ENCODE assay signal across 24 cellular contexts in genomic region chr1:18649713-18650370, GRCh38. TPM values are rescaled to one million over a fixed set of nuclear protein-coding genes. Genes with fewer than 3 reads are reported as not detected.
DNase-seq lines count a peak whose midpoint lies in the region; ATAC-seq and TF ChIP-seq lines count a peak whose summit lies in the region.
"Had no signal": no experiment of that assay in that cellular context is flagged by ENCODE, and none has a peak within 500 bp of the region (broad histone marks: within the 10 kb centered on the region; RNA-seq: fewer than 3 reads in every experiment).

No MANE protein-coding gene starts in this region.

- no TSS peak for BruUV-seq in A673 (replicated peaks; lab: Mats Ljungman, UMichigan)

- H2BK15ac ChIP-seq in mesendoderm (replicated peaks; ENCODE audit: low read depth), result no peak overlapping the region

- CTCF ChIA-PET in A673 (lab: Charles Lee), result no interaction called here

- no peak overlapping the region for H3K4me3 ChIP-seq in A673 (ENCODE audit: low read depth, low read length, poor library complexity, severe bottlenecking)
- H3K4me3 ChIP-seq in HUES48 (ENCODE audit: low read depth, low read length), result no peak overlapping the region
- H3K4me3 ChIP-seq in mesendoderm (ENCODE audit: low read length), result no peak overlapping the region
- no peak overlapping the region for H3K4me3 ChIP-seq in tibial artery
- H3K4me3 ChIP-seq in left lung, result no peak overlapping the region
- H3K4me3 ChIP-seq: BLaER1 treated with 17β-estradiol and CSF1 and Interleukin-3, amounts not matched to agents 10 nM and 100 nM; breast epithelium; esophagus squamous epithelium; lower lobe of right lung; mucosa of descending colon; upper lobe of right lung had no signal

- intact Hi-C loops in A673 (cut with micrococcal nuclease; ENCODE audit: unreplicated experiment) (no loop called here), tibial artery (cut with DNase I; ENCODE audit: low total_unique reads) (no loop called here), left lung (cut with DNase I) (no loop called here)

- POLR2A ChIA-PET in A673 (lab: Charles Lee; ENCODE audit: low non-redundant PET), result no interaction called here

- no peaks in the 10 kb centered on the region for H3K79me2 ChIP-seq in mesendoderm (ENCODE audit: control insufficient read depth, insufficient read depth, low read length)

- no peaks in the 10 kb centered on the region for H3K79me1 ChIP-seq in mesendoderm (ENCODE audit: low read length)

- no peak for TF ChIP-seq CTCF in A673 (conservative IDR thresholded peaks at IDR 0.05; ENCODE audit: low read depth, low read length)
- no peak for TF ChIP-seq CTCF in tibial artery (IDR thresholded peaks at IDR 0.05)
- no peak for TF ChIP-seq CTCF in left lung (IDR thresholded peaks at IDR 0.05)

- peaks cover 5% of the 10 kb centered on the region for H3K36me3 ChIP-seq in A673 (ENCODE audit: insufficient read depth, low read length, poor library complexity, severe bottlenecking)
- no peaks in the 10 kb centered on the region for H3K36me3 ChIP-seq in HUES48 (ENCODE audit: control insufficient read depth, insufficient read depth, low read length)
- no peaks in the 10 kb centered on the region for H3K36me3 ChIP-seq in mesendoderm (ENCODE audit: control insufficient read depth, insufficient read depth, low read length)
- H3K36me3 ChIP-seq in tibial artery, result no peaks in the 10 kb centered on the region
- H3K36me3 ChIP-seq in left lung, result no peaks in the 10 kb centered on the region
- H3K36me3 ChIP-seq: BLaER1 treated with 17β-estradiol and CSF1 and Interleukin-3, amounts not matched to agents 10 nM and 100 nM; breast epithelium; esophagus squamous epithelium; lower lobe of right lung; upper lobe of right lung had no signal

- no CpG with 5 or more reads among the region's 5 CpGs for WGBS in mesendoderm (ENCODE audit: extremely low coverage, insufficient coverage, low lambda C conversion rate)

- H4K8ac ChIP-seq in mesendoderm (ENCODE audit: low read depth, low read length), result no peak overlapping the region

- H4K5ac ChIP-seq in mesendoderm (ENCODE audit: low read length), result no peak overlapping the region

- DNase-seq in A673 (ENCODE audit: low spot score), result peak; percentile 53
- DNase-seq in astrocyte of the hippocampus (ENCODE audit: low read depth, low spot score), result peak; percentile 47
- peak; percentile 94 for DNase-seq in mesendoderm
- no peak for DNase-seq in UCSD-AML1 (lab: John Stamatoyannopoulos, UW; ENCODE audit: unreplicated experiment)
- DNase-seq in tibial artery, result no peak
- no peak for DNase-seq in left lung
- DNase-seq: activated T-cell treated with anti-CD3 and anti-CD28 coated beads, Interleukin-2, amount 50 U/mL, for 4 hours; DND-41; esophagus squamous epithelium; kidney; lower lobe of right lung; mucosa of descending colon; NCI-H1417; NCI-H2081 treated with DMSO at 0.1 percent for 48 hours; NCI-H446 treated with DMSO at 0.1 percent for 48 hours; Right ventricle myocardium superior; upper lobe of right lung had no signal

- ATAC-seq in HG03521 (IDR thresholded peaks at IDR 0.05; ENCODE audit: unreplicated experiment) (no peak), left lung (no peak)
- ATAC-seq: activated T-cell treated with anti-CD3 and anti-CD28 coated beads, Interleukin-2, amount 50 U/mL, for 4 hours; lower lobe of right lung; mucosa of descending colon; upper lobe of right lung had no signal

- H3K27me3 ChIP-seq in A673 (replicated peaks; ENCODE audit: insufficient read depth, low read depth, low read length, poor library complexity) (no peaks in the 10 kb centered on the region), HUES48 (ENCODE audit: control insufficient read depth, insufficient read depth, low read length) (peaks cover 94% of the 10 kb centered on the region), mesendoderm (ENCODE audit: insufficient read depth, low read length, poor library complexity) (peaks cover 60% of the 10 kb centered on the region), tibial artery (peaks cover 0 to 98% of the 10 kb centered on the region in 2 donors), left lung (peaks cover 86 to 100% of the 10 kb centered on the region in 2 donors)

- no peak overlapping the region for H2BK120ac ChIP-seq in mesendoderm (ENCODE audit: low read depth, low read length)

- H3K4me2 ChIP-seq in mesendoderm (ENCODE audit: low read length), result no peak overlapping the region
- H3K4me2 ChIP-seq: BLaER1 treated with 17β-estradiol and CSF1 and Interleukin-3, amounts not matched to agents 10 nM and 100 nM had no signal

- H2BK5ac ChIP-seq in mesendoderm (ENCODE audit: low read length), result no peak overlapping the region

- H3K9me3 ChIP-seq in A673 (ENCODE audit: low read depth, low read length, poor library complexity, severe bottlenecking) (no peaks in the 10 kb centered on the region), HUES48 (ENCODE audit: control insufficient read depth, insufficient read depth, low read length) (no peaks in the 10 kb centered on the region), tibial artery (no peaks in the 10 kb centered on the region), left lung (no peaks in the 10 kb centered on the region)
- H3K9me3 ChIP-seq: breast epithelium, esophagus squamous epithelium, lower lobe of right lung, mucosa of descending colon, upper lobe of right lung had no signal

- H3K56ac ChIP-seq in mesendoderm (ENCODE audit: low read length), result no peak overlapping the region

- H3K23ac ChIP-seq in mesendoderm (ENCODE audit: low read length), result no peak overlapping the region

- H3K4me1 ChIP-seq in A673 (ENCODE audit: insufficient read depth, low read length, poor library complexity, severe bottlenecking) (peaks cover 38% of the 10 kb centered on the region), HUES48 (ENCODE audit: control insufficient read depth, insufficient read depth, low read length) (peaks cover 61% of the 10 kb centered on the region), mesendoderm (ENCODE audit: control insufficient read depth, low read depth, low read length) (peaks cover 12% of the 10 kb centered on the region), tibial artery (peaks cover 0 to 15% (median 13%) of the 10 kb centered on the region in 4 donors), left lung (peaks cover 0 to 2% of the 10 kb centered on the region in 2 donors)

- H3K4ac ChIP-seq in mesendoderm (ENCODE audit: low read depth, low read length), result no peak overlapping the region

- H3K9ac ChIP-seq in HUES48 (ENCODE audit: low read depth, low read length), result no peak overlapping the region
- no peak overlapping the region for H3K9ac ChIP-seq in mesendoderm (ENCODE audit: low read length)
- H3K9ac ChIP-seq: BLaER1 treated with 17β-estradiol and CSF1 and Interleukin-3, amounts not matched to agents 10 nM and 100 nM had no signal

- peak overlapping the region; percentile 40 for H3K27ac ChIP-seq in A673 (ENCODE audit: low read depth, low read length, poor library complexity, severe bottlenecking)
- H3K27ac ChIP-seq in HUES48 (ENCODE audit: low read depth, low read length), result peak overlapping the region; percentile 43
- H3K27ac ChIP-seq in mesendoderm (ENCODE audit: low read depth, low read length), result no peak overlapping the region
- H3K27ac ChIP-seq in tibial artery, result no peak overlapping the region
- H3K27ac ChIP-seq in left lung, result no peak overlapping the region
- H3K27ac ChIP-seq: BLaER1 treated with 17β-estradiol and CSF1 and Interleukin-3, amounts not matched to agents 10 nM and 100 nM; breast epithelium; esophagus squamous epithelium; lower lobe of right lung; upper lobe of right lung had no signal

- no peak overlapping the region for H2AK5ac ChIP-seq in mesendoderm (ENCODE audit: low read length)

- H3K18ac ChIP-seq in mesendoderm (ENCODE audit: low read length), result no peak overlapping the region

RNA-seq across cellular contexts. Expression of gene PAX7, which starts 19.2 kb away (rescaled TPM):
- total RNA-seq in A673 (2021) (29.8 and 36.5 TPM in 2 replicates), left lung (not detected)
- polyA plus RNA-seq in mesendoderm (2013, experiment 1 of 2), result 0.06 TPM
- 0.01 TPM for polyA plus RNA-seq in mesendoderm (2013, experiment 2 of 2)
- total RNA-seq: activated T-cell treated with anti-CD3 and anti-CD28 coated beads, Interleukin-2, amount 50 U/mL, for 4 hours; breast epithelium; esophagus squamous epithelium; kidney; lower lobe of right lung; MCF 10A; mucosa of descending colon; progenitor cell of endocrine pancreas; Right ventricle myocardium superior; upper lobe of right lung had no signal
- polyA plus RNA-seq: adipose tissue had no signal

Comparison
In these comparisons a context has a peak if more than half of its experiments do, and no peak if none do; other contexts are left out.
1. DNase-seq: peak in A673 (single experiment), astrocyte of the hippocampus (single experiment) and mesendoderm (single experiment); none in UCSD-AML1 (single experiment), tibial artery (0 of 2) and left lung (0 of 2).
2. H3K27ac ChIP-seq: peak in A673 (single experiment) and HUES48 (single experiment); none in mesendoderm (single experiment), tibial artery (0 of 2) and left lung (0 of 2).
3. RNA of gene PAX7, which starts 19.2 kb away (total RNA-seq): 29.8 to 36.5 TPM in A673; not detected in left lung; every median in the first group is over 10 times any median in the second.